Comparison of ENCODE assay signal across 11 cellular contexts in the genomic region with DNA sequence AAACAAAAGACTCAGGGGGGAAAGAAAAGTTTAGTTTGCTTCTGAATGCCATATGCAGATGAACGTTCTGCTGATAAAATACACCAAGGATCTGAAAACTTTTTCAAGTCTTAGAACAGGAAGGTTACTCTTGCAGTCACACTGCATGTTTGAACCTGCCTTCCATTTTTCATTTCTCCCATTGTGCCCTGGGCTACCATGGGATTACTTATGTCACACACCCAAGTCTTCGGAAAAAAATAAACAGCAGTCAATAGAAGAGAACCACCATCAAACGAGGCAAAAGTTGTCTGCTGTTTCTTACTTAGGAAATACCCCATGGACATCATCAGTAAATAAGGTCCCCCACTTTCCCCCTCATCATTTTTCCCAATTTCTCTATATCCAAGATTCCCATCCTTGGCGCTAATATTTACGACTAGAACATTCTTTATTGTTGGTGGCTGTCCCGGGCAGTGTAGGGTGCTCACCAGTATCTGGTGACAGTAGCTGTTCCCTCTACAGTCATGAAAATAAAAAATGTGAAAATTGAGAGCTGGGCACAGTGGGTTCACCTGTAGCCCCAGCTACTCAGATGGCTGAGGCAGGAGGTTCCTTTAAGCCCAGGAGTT.
DNase-seq lines count a peak whose midpoint lies in the region; ATAC-seq and TF ChIP-seq lines count a peak whose summit lies in the region.
"Had no signal": no experiment of that assay in that cellular context is flagged by ENCODE, and none has a peak within 500 bp of the region (broad histone marks: within the 10 kb centered on the region; RNA-seq: fewer than 3 reads in every experiment).

No MANE protein-coding gene starts in this region.

- H3K9me3 ChIP-seq in T-helper 17 cell (ENCODE audit: control insufficient read depth, low read length, poor library complexity, severe bottlenecking) (no peaks in the 10 kb centered on the region), hepatocyte (ENCODE audit: low read depth) (no peaks in the 10 kb centered on the region)

- H3K79me2 ChIP-seq in hepatocyte, result no peaks in the 10 kb centered on the region

- H3K27ac ChIP-seq in hepatocyte, result peak overlapping the region; percentile 94

- H3K9me3 Mint-ChIP-seq in stimulated activated memory B cell treated with anti-CD40 and anti-IgM and Interleukin-4, amounts not matched to agents 10 μg/mL and 1 μg/mL and 100 μg/mL, for 72 hours, result no peaks in the 10 kb centered on the region

- H3K4me3 ChIP-seq in hepatocyte, result no peak overlapping the region
- H3K4me3 ChIP-seq: SK-N-MC had no signal

- peaks cover 54% of the 10 kb centered on the region for H3K4me1 Mint-ChIP-seq in T-helper 17 cell
- peaks cover 62% of the 10 kb centered on the region for H3K4me1 Mint-ChIP-seq in stimulated activated memory B cell treated with anti-CD40 and anti-IgM and Interleukin-4, amounts not matched to agents 10 μg/mL and 1 μg/mL and 100 μg/mL, for 72 hours

- DNase-seq in NCI-H2171 treated with DMSO at 0.1 percent for 48 hours (lab: John Stamatoyannopoulos, UW) (peak; percentile 60), NCI-H2171 (lab: John Stamatoyannopoulos, UW) (no peak), T-helper 17 cell (no peak), hepatocyte (ENCODE audit: low spot score) (no peak), NCI-H146 (lab: John Stamatoyannopoulos, UW) (no peak)
- DNase-seq: ACHN; stimulated activated CD4-positive, alpha-beta T cell treated with anti-CD3 and anti-CD28 coated beads, Interleukin-2, amount 100 ng/mL, for 48 hours had no signal

- 53% methylated on average over 6 of the region's 6 CpGs for WGBS in hepatocyte (ENCODE audit: low lambda C conversion rate, missing lambda C conversion rate)

- H3K27me3 ChIP-seq in hepatocyte, result no peaks in the 10 kb centered on the region

- no peaks in the 10 kb centered on the region for H4K20me1 ChIP-seq in hepatocyte (ENCODE audit: insufficient read depth, poor library complexity, severe bottlenecking)

- peak overlapping the region; percentile 68 for H3K4me2 ChIP-seq in hepatocyte

- H3K9me2 ChIP-seq in hepatocyte (replicated peaks; ENCODE audit: insufficient read depth), result no peaks in the 10 kb centered on the region

- H3K36me3 Mint-ChIP-seq in T-helper 17 cell (ENCODE audit: low read depth), result no peaks in the 10 kb centered on the region
- H3K36me3 Mint-ChIP-seq in stimulated activated memory B cell treated with anti-CD40 and anti-IgM and Interleukin-4, amounts not matched to agents 10 μg/mL and 1 μg/mL and 100 μg/mL, for 72 hours, result no peaks in the 10 kb centered on the region

- peak overlapping the region; percentile 97 for H3K27ac Mint-ChIP-seq in T-helper 17 cell
- H3K27ac Mint-ChIP-seq in stimulated activated memory B cell treated with anti-CD40 and anti-IgM and Interleukin-4, amounts not matched to agents 10 μg/mL and 1 μg/mL and 100 μg/mL, for 72 hours, result peak overlapping the region; percentile 88

- ATAC-seq in T-helper 17 cell (no peak), HG02588 (IDR thresholded peaks at IDR 0.05; ENCODE audit: unreplicated experiment) (no peak), GM18511 (IDR thresholded peaks at IDR 0.05; ENCODE audit: unreplicated experiment) (no peak)
- ATAC-seq in stimulated activated memory B cell treated with anti-CD40 and anti-IgM and Interleukin-4, amounts not matched to agents 10 μg/mL and 1 μg/mL and 100 μg/mL, for 72 hours, result no peak

- TF ChIP-seq CTCF in hepatocyte (IDR thresholded peaks at IDR 0.05; ENCODE audit: poor library complexity), result no peak

- no peaks in the 10 kb centered on the region for H3K27me3 Mint-ChIP-seq in T-helper 17 cell
- no peaks in the 10 kb centered on the region for H3K27me3 Mint-ChIP-seq in stimulated activated memory B cell treated with anti-CD40 and anti-IgM and Interleukin-4, amounts not matched to agents 10 μg/mL and 1 μg/mL and 100 μg/mL, for 72 hours

- H3K36me3 ChIP-seq in hepatocyte (replicated peaks; ENCODE audit: insufficient read depth, low read depth), result no peaks in the 10 kb centered on the region

- H3K4me3 Mint-ChIP-seq in T-helper 17 cell, result no peak overlapping the region
- peak overlapping the region; percentile 25 for H3K4me3 Mint-ChIP-seq in stimulated activated memory B cell treated with anti-CD40 and anti-IgM and Interleukin-4, amounts not matched to agents 10 μg/mL and 1 μg/mL and 100 μg/mL, for 72 hours

- peaks cover 79% of the 10 kb centered on the region for H3K4me1 ChIP-seq in hepatocyte (ENCODE audit: insufficient read depth)

- peak overlapping the region; percentile 13 for H2AFZ ChIP-seq in hepatocyte
